In genomic region chr19:58573658-58574164, GRCh38 we compare ENCODE assay signal across 8 cellular contexts. TPM values are rescaled to one million over a fixed set of nuclear protein-coding genes. Genes with fewer than 3 reads are reported as not detected.
DNase-seq lines count a peak whose midpoint lies in the region; ATAC-seq, FAIRE-seq and TF ChIP-seq lines count a peak whose summit lies in the region.

No MANE protein-coding gene starts in this region.

- H4K8ac ChIP-seq in H1 (ENCODE audit: extremely low read depth, insufficient read depth, low read length) = no peak overlapping the region

- peak overlapping the region; percentile 86 for H3K4me2 ChIP-seq in OCI-LY1 (ENCODE audit: low read length)
- H3K4me2 ChIP-seq in H1 (ENCODE audit: insufficient read depth in 1 of 2, low read depth in 2 of 2, low read length in 2 of 2) = peak overlapping the region; percentile 63 to 72
- peak overlapping the region; percentile 83 for H3K4me2 ChIP-seq in neural progenitor cell

- TF ChIP-seq CTCF in CD14-positive monocyte (IDR thresholded peaks at IDR 0.05) (no peak), OCI-LY1 (IDR thresholded peaks at IDR 0.05; ENCODE audit: low read length) (no peak), H1 (IDR thresholded peaks at IDR 0.05; ENCODE audit: control extremely low read depth in 1 of 3, insufficient read depth in 1 of 3, low read depth in 1 of 3, low read length in 3 of 3) (no peak), neural progenitor cell (IDR thresholded peaks at IDR 0.05) (no peak)

- H2AK5ac ChIP-seq in H1 (ENCODE audit: low read depth, low read length) = no peak overlapping the region

- peak overlapping the region; percentile 65 for H3K4me3 ChIP-seq in OCI-LY1 (ENCODE audit: low read depth, low read length, poor library complexity, severe bottlenecking)
- H3K4me3 ChIP-seq in H1 (ENCODE audit: extremely low read depth in 1 of 4, insufficient read depth in 2 of 4, low read depth in 3 of 4, low read length in 4 of 4) = peak overlapping the region; percentile 20 to 87 (median 78); a peak in 7 of 8 replicates
- peak overlapping the region; percentile 66 for H3K4me3 ChIP-seq in neural progenitor cell

- H3K9me2 ChIP-seq in OCI-LY1 (ENCODE audit: low read depth, low read length) = no peaks in the 10 kb centered on the region

- intact Hi-C loops in CD14-positive monocyte (cut with micrococcal nuclease) = loop anchor here in 1 of 2 donors (1.0 to 2.0 kb wide), 2 partner anchors 14 to 55 kb away; partner anchors contain the start of gene ZBTB45

- peaks cover 38% of the 10 kb centered on the region for H3K4me1 ChIP-seq in OCI-LY1 (ENCODE audit: insufficient read depth, low read length, severe bottlenecking)
- peaks cover 0 to 11% (median 1%) of the 10 kb centered on the region in 4 experiments; a peak in 3 of 7 replicates for H3K4me1 ChIP-seq in H1 (replicated peaks in 1 of 4; ENCODE audit: control insufficient read depth in 3 of 4, insufficient read depth in 4 of 4, low read length in 3 of 4)
- peaks cover 14% of the 10 kb centered on the region for H3K4me1 ChIP-seq in neural progenitor cell

- H4K91ac ChIP-seq in H1 (replicated peaks; ENCODE audit: insufficient read length, low read length) = no peak overlapping the region

- H3K23me2 ChIP-seq in H1 (ENCODE audit: low read depth, low read length) = peaks cover 17% of the 10 kb centered on the region

- H3K18ac ChIP-seq in H1 (ENCODE audit: extremely low read depth, low read length) = no peak overlapping the region

- H3K27ac ChIP-seq in OCI-LY1 (ENCODE audit: low read depth, low read length, poor library complexity, severe bottlenecking) = peak overlapping the region; percentile 90
- H3K27ac ChIP-seq in H1 (ENCODE audit: low read depth, low read length) = no peak overlapping the region
- no peak overlapping the region for H3K27ac ChIP-seq in neural progenitor cell

- no peak overlapping the region for H3K56ac ChIP-seq in H1 (replicated peaks; ENCODE audit: insufficient read length, low read depth, low read length)

- H3K27ac Mint-ChIP-seq in CD14-positive monocyte = peak overlapping the region; percentile 100
- peak overlapping the region; percentile 100 for H3K27ac Mint-ChIP-seq in neural progenitor cell

- no peaks in the 10 kb centered on the region for H3K79me1 ChIP-seq in H1 (ENCODE audit: low read depth, low read length)

- no peak overlapping the region for H3K4ac ChIP-seq in H1 (replicated peaks; ENCODE audit: insufficient read length, low read depth, low read length)

- peak overlapping the region; percentile 11; the same call in 1 of the 2 replicates for H2BK5ac ChIP-seq in H1 (ENCODE audit: low read depth, low read length)

- H3K14ac ChIP-seq in H1 (ENCODE audit: insufficient read length) = no peak overlapping the region

- no peak overlapping the region for H2BK12ac ChIP-seq in H1 (ENCODE audit: low read depth, low read length)

- H3K27me3 Mint-ChIP-seq in CD14-positive monocyte (ENCODE audit: low read depth in 3 of 3) (peaks cover 0 to 6% (median 0%) of the 10 kb centered on the region in 3 donors), neural progenitor cell (ENCODE audit: insufficient read depth, low read depth) (peaks cover 7% of the 10 kb centered on the region)

- H3K36me3 Mint-ChIP-seq in CD14-positive monocyte (peaks cover 16 to 26% of the 10 kb centered on the region in 2 donors), neural progenitor cell (peaks cover 10% of the 10 kb centered on the region)

- no peak for TF ChIP-seq EP300 in H1 (IDR thresholded peaks at IDR 0.05; ENCODE audit: borderline replicate concordance in 1 of 2, low read depth in 2 of 2, low read length in 2 of 2)

- no peak overlapping the region for H2BK15ac ChIP-seq in H1 (ENCODE audit: low read length)

- no peak overlapping the region for H4K5ac ChIP-seq in H1 (ENCODE audit: insufficient read length, low read depth, low read length)

- peak overlapping the region; percentile 61 for H3K9ac ChIP-seq in OCI-LY1 (ENCODE audit: low read length)
- 0 out of 7 replicates have a peak overlapping the region, but pooled peaks of 1 of the 4 experiments have one; percentile 5 for H3K9ac ChIP-seq in H1 (replicated peaks in 1 of 4; ENCODE audit: extremely low read depth in 1 of 4, low read depth in 3 of 4, low read length in 3 of 4)
- no peak overlapping the region for H3K9ac ChIP-seq in neural progenitor cell

- peaks cover 34% of the 10 kb centered on the region for H3K4me1 Mint-ChIP-seq in CD14-positive monocyte
- H3K4me1 Mint-ChIP-seq in neural progenitor cell = peaks cover 31% of the 10 kb centered on the region

- POLR2A ChIA-PET in H1 (lab: Charles Lee; ENCODE audit: partially characterized antibody) = interaction anchor here (8.4 kb wide), 1 partner anchor 54 kb away, joined by 82 read pairs; the partner anchor contains the start of gene ZBTB45

- H3K36me3 ChIP-seq in OCI-LY1 (ENCODE audit: insufficient read depth, low read length) (peaks cover 17% of the 10 kb centered on the region; the same call in 1 of the 2 replicates), H1 (ENCODE audit: control insufficient read depth in 2 of 4, insufficient read depth in 4 of 4, low read length in 3 of 4) (peaks cover 2 to 6% (median 5%) of the 10 kb centered on the region in 4 experiments; a peak in 3 of 8 replicates), neural progenitor cell (no peaks in the 10 kb centered on the region)

- H3K9me3 Mint-ChIP-seq in CD14-positive monocyte (peaks cover 0 to 3% (median 0%) of the 10 kb centered on the region in 7 donors), neural progenitor cell (no peaks in the 10 kb centered on the region)

- H3K27me3 ChIP-seq in OCI-LY1 (ENCODE audit: insufficient read depth, low read length) (no peaks in the 10 kb centered on the region), H1 (replicated peaks in 1 of 4; ENCODE audit: control insufficient read depth in 3 of 4, extremely low read depth in 1 of 4, insufficient read depth in 3 of 4, low read length in 3 of 4) (no peaks in the 10 kb centered on the region), neural progenitor cell (no peaks in the 10 kb centered on the region)

- ATAC-seq in GM19328 (IDR thresholded peaks at IDR 0.05; ENCODE audit: unreplicated experiment) = no peak
- no peak for ATAC-seq in GM18907 (IDR thresholded peaks at IDR 0.05; ENCODE audit: unreplicated experiment)
- ATAC-seq in GM18520 (IDR thresholded peaks at IDR 0.05; ENCODE audit: unreplicated experiment) = no peak

- TF ChIP-seq POLR2A in H1 (IDR thresholded peaks at IDR 0.05; ENCODE audit: control extremely low read depth in 1 of 2, low read depth in 2 of 2, low read length in 2 of 2) = no peak

- H2AFZ ChIP-seq in OCI-LY1 (ENCODE audit: low read length) = no peak overlapping the region
- H2AFZ ChIP-seq in H1 (ENCODE audit: low read length) = no peak overlapping the region
- no peak overlapping the region for H2AFZ ChIP-seq in neural progenitor cell (replicated peaks)

- H2BK120ac ChIP-seq in H1 (replicated peaks; ENCODE audit: low read depth, low read length) = no peak overlapping the region

- peaks cover 5% of the 10 kb centered on the region; the same call in 1 of the 2 replicates for H3F3A ChIP-seq in OCI-LY1 (ENCODE audit: insufficient read depth, low read length)
- H3F3A ChIP-seq in neural progenitor cell (ENCODE audit: low read depth) = peaks cover 29% of the 10 kb centered on the region

- 12% methylated on average over 18 of the region's 20 CpGs; no CpG with 5 or more reads in 1 of the 2 experiments for WGBS in H1 (ENCODE audit: extremely low coverage in 1 of 2, insufficient coverage in 1 of 2, insufficient read length in 1 of 2, insufficient replicate concordance in 2 of 2, low coverage in 1 of 2, low lambda C conversion rate in 2 of 2, missing lambda C conversion rate in 1 of 2), 2 experiments

- H3K79me2 ChIP-seq in OCI-LY1 (ENCODE audit: insufficient read depth, low read length) (no peaks in the 10 kb centered on the region), H1 (ENCODE audit: control insufficient read depth in 1 of 2, insufficient read depth in 2 of 2, low read length in 2 of 2) (0 out of 4 replicates have a peak, but pooled peaks cover 0 to 3% of the 10 kb centered on the region in 2 experiments), neural progenitor cell (ENCODE audit: low read depth) (peaks cover 29% of the 10 kb centered on the region)

- no peak for FAIRE-seq in H1 (lab: Jason Lieb, UNC)

- H4K20me1 ChIP-seq in OCI-LY1 (ENCODE audit: insufficient read depth, low read length) = no peaks in the 10 kb centered on the region
- peaks cover 0 to 6% of the 10 kb centered on the region in 2 experiments for H4K20me1 ChIP-seq in H1 (replicated peaks in 1 of 2; ENCODE audit: control insufficient read depth in 1 of 2, insufficient read depth in 2 of 2, low read length in 2 of 2)
- H4K20me1 ChIP-seq in neural progenitor cell (ENCODE audit: low read depth) = no peaks in the 10 kb centered on the region

- H3K23ac ChIP-seq in H1 (ENCODE audit: insufficient read length) = no peak overlapping the region

- no peak for TF ChIP-seq RAD21 in H1 (IDR thresholded peaks at IDR 0.05 in 1 of 2, conservative IDR thresholded peaks at IDR 0.05 in 1 of 2; ENCODE audit: low read depth in 2 of 2, low read length in 2 of 2)

- H3K4me3 Mint-ChIP-seq in CD14-positive monocyte (peak overlapping the region; percentile 91 to 99), neural progenitor cell (peak overlapping the region; percentile 98)

- CTCF ChIA-PET in H1 (lab: Charles Lee; ENCODE audit: partially characterized antibody) = no interaction called here

- H2BK20ac ChIP-seq in H1 (ENCODE audit: low read length) = no peak overlapping the region

- DNase-seq in CD14-positive monocyte (ENCODE audit: low spot score) (no peak), H1 (ENCODE audit: low read depth in 1 of 2, low spot score in 2 of 2) (no peak), neural progenitor cell (ENCODE audit: low spot score) (no peak)
- DNase-seq in activated effector memory CD4-positive, alpha-beta T cell treated with anti-CD3 and anti-CD28 coated beads, Interleukin-2, amount 50 U/mL, for 16 hours = no peak

- H3K9me3 ChIP-seq in OCI-LY1 (ENCODE audit: low read length) = no peaks in the 10 kb centered on the region
- no peaks in the 10 kb centered on the region for H3K9me3 ChIP-seq in H1 (ENCODE audit: insufficient read depth in 2 of 2, low read depth in 1 of 2, low read length in 1 of 2)
- no peaks in the 10 kb centered on the region for H3K9me3 ChIP-seq in neural progenitor cell (ENCODE audit: low read depth)

RNA-seq across cellular contexts. Expression of gene MZF1, which starts 0.6 kb away (rescaled TPM):
- polyA plus RNA-seq in CD14-positive monocyte = 1 to 10 TPM; 1.6 to 1.7 TPM
- 15.2 and 15.5 TPM in 2 replicates for total RNA-seq in H1 (2021; fragmentation: NEBNext Ultra II Directional; extraction: Animal tissue kit (Norgen Biotek cat#: 25700))
- polyA plus RNA-seq in H1 (2011; rRNA removed) = 25.0 and 38.0 TPM in 2 replicates
- 32.4 TPM for polyA plus RNA-seq in H1 (2011; cell fraction: cytosol; rRNA removed)
- 116 TPM for polyA plus RNA-seq in H1 (2011; cell fraction: nucleus; rRNA removed)
- polyA plus RNA-seq in H1 (2012, experiment 1 of 2) = 14.1 to 20.3 TPM (median 17.2 TPM) in 4 replicates
- 11.9 TPM for polyA plus RNA-seq in H1 (2012, experiment 2 of 2)
- polyA plus RNA-seq in H1 (2013, experiment 1 of 2) = 12.7 TPM
- polyA plus RNA-seq in H1 (2013, experiment 2 of 2) = 9.5 TPM
- polyA minus RNA-seq in H1 (2011; rRNA and poly(A)+ RNA removed) = 10.4 and 16.7 TPM in 2 replicates
- polyA minus RNA-seq in H1 (2011; cell fraction: cytosol; rRNA and poly(A)+ RNA removed) = 14.9 TPM
- polyA minus RNA-seq in H1 (2011; cell fraction: nucleus; rRNA and poly(A)+ RNA removed) = 23.9 TPM
- total RNA-seq in neural progenitor cell (ENCODE audit: low replicate concordance) = 8.4 and 32.3 TPM in 2 replicates

RNA-seq across cellular contexts. Expression of gene UBE2M, which starts 15.3 kb away (rescaled TPM):
- polyA plus RNA-seq in CD14-positive monocyte = 10 to 100 TPM in 1 of 2 donors, 1 to 10 TPM in 1; 7.8 to 14.3 TPM
- total RNA-seq in H1 (2021; fragmentation: NEBNext Ultra II Directional; extraction: Animal tissue kit (Norgen Biotek cat#: 25700)) = 114 and 119 TPM in 2 replicates
- polyA plus RNA-seq in H1 (2011; rRNA removed) = 91.8 and 93.8 TPM in 2 replicates
- polyA plus RNA-seq in H1 (2011; cell fraction: cytosol; rRNA removed) = 82.4 TPM
- 91.5 TPM for polyA plus RNA-seq in H1 (2011; cell fraction: nucleus; rRNA removed)
- 95.9 to 118 TPM (median 107 TPM) in 4 replicates for polyA plus RNA-seq in H1 (2012, experiment 1 of 2)
- 85.0 TPM for polyA plus RNA-seq in H1 (2012, experiment 2 of 2)
- polyA plus RNA-seq in H1 (2013, experiment 1 of 2) = 86.6 TPM
- 85.7 TPM for polyA plus RNA-seq in H1 (2013, experiment 2 of 2)
- polyA minus RNA-seq in H1 (2011; rRNA and poly(A)+ RNA removed) = 67.7 and 82.2 TPM in 2 replicates
- 50.6 TPM for polyA minus RNA-seq in H1 (2011; cell fraction: cytosol; rRNA and poly(A)+ RNA removed)
- 69.7 TPM for polyA minus RNA-seq in H1 (2011; cell fraction: nucleus; rRNA and poly(A)+ RNA removed)
- total RNA-seq in neural progenitor cell (ENCODE audit: low replicate concordance) = 59.3 and 73.3 TPM in 2 replicates

RNA-seq across cellular contexts. Expression of gene CHMP2A, which starts 18.8 kb away (rescaled TPM):
- 100 to 1,000 TPM; 290 to 323 TPM for polyA plus RNA-seq in CD14-positive monocyte
- 70.0 and 75.8 TPM in 2 replicates for total RNA-seq in H1 (2021; fragmentation: NEBNext Ultra II Directional; extraction: Animal tissue kit (Norgen Biotek cat#: 25700))
- polyA plus RNA-seq in H1 (2011; rRNA removed) = 115 and 132 TPM in 2 replicates
- polyA plus RNA-seq in H1 (2011; cell fraction: cytosol; rRNA removed) = 180 TPM
- polyA plus RNA-seq in H1 (2011; cell fraction: nucleus; rRNA removed) = 98.9 TPM
- polyA plus RNA-seq in H1 (2012, experiment 1 of 2) = 105 to 150 TPM (median 138 TPM) in 4 replicates
- polyA plus RNA-seq in H1 (2012, experiment 2 of 2) = 99.5 TPM
- 83.2 TPM for polyA plus RNA-seq in H1 (2013, experiment 1 of 2)
- polyA plus RNA-seq in H1 (2013, experiment 2 of 2) = 87.1 TPM
- 83.8 and 85.2 TPM in 2 replicates for polyA minus RNA-seq in H1 (2011; rRNA and poly(A)+ RNA removed)
- 70.9 TPM for polyA minus RNA-seq in H1 (2011; cell fraction: cytosol; rRNA and poly(A)+ RNA removed)
- polyA minus RNA-seq in H1 (2011; cell fraction: nucleus; rRNA and poly(A)+ RNA removed) = 34.6 TPM
- 141 and 148 TPM in 2 replicates for total RNA-seq in neural progenitor cell (ENCODE audit: low replicate concordance)

RNA-seq across cellular contexts. Expression of gene TRIM28, which starts 29.8 kb away (rescaled TPM):
- polyA plus RNA-seq in CD14-positive monocyte (10 to 100 TPM; 16.2 to 35.0 TPM), H1 (2011; rRNA removed) (1,442 and 2,243 TPM in 2 replicates)
- total RNA-seq in H1 (2021; fragmentation: NEBNext Ultra II Directional; extraction: Animal tissue kit (Norgen Biotek cat#: 25700)) = 1,398 and 1,433 TPM in 2 replicates
- polyA plus RNA-seq in H1 (2011; cell fraction: cytosol; rRNA removed) = 1,009 TPM
- 3,768 TPM for polyA plus RNA-seq in H1 (2011; cell fraction: nucleus; rRNA removed)
- polyA plus RNA-seq in H1 (2012, experiment 1 of 2) = 1,824 to 2,237 TPM (median 2,041 TPM) in 4 replicates
- 2,033 TPM for polyA plus RNA-seq in H1 (2012, experiment 2 of 2)
- polyA plus RNA-seq in H1 (2013, experiment 1 of 2) = 913 TPM
- polyA plus RNA-seq in H1 (2013, experiment 2 of 2) = 805 TPM
- 3,393 and 4,202 TPM in 2 replicates for polyA minus RNA-seq in H1 (2011; rRNA and poly(A)+ RNA removed)
- 1,842 TPM for polyA minus RNA-seq in H1 (2011; cell fraction: cytosol; rRNA and poly(A)+ RNA removed)
- polyA minus RNA-seq in H1 (2011; cell fraction: nucleus; rRNA and poly(A)+ RNA removed) = 1,128 TPM
- 390 and 678 TPM in 2 replicates for total RNA-seq in neural progenitor cell (ENCODE audit: low replicate concordance)

RNA-seq across cellular contexts. Expression of gene ZBTB45, which starts 54.1 kb away (rescaled TPM):
- 1 to 10 TPM; 2.2 to 2.6 TPM for polyA plus RNA-seq in CD14-positive monocyte
- total RNA-seq in H1 (2021; fragmentation: NEBNext Ultra II Directional; extraction: Animal tissue kit (Norgen Biotek cat#: 25700)) = 16.9 and 17.3 TPM in 2 replicates
- polyA plus RNA-seq in H1 (2011; rRNA removed) = 17.2 and 31.4 TPM in 2 replicates
- polyA plus RNA-seq in H1 (2011; cell fraction: cytosol; rRNA removed) = 10.8 TPM
- polyA plus RNA-seq in H1 (2011; cell fraction: nucleus; rRNA removed) = 18.7 TPM
- 8.9 to 18.6 TPM (median 17.5 TPM) in 4 replicates for polyA plus RNA-seq in H1 (2012, experiment 1 of 2)
- 13.2 TPM for polyA plus RNA-seq in H1 (2012, experiment 2 of 2)
- 12.5 TPM for polyA plus RNA-seq in H1 (2013, experiment 1 of 2)
- polyA plus RNA-seq in H1 (2013, experiment 2 of 2) = 13.1 TPM
- 5.0 and 5.1 TPM in 2 replicates for polyA minus RNA-seq in H1 (2011; rRNA and poly(A)+ RNA removed)
- 10.1 TPM for polyA minus RNA-seq in H1 (2011; cell fraction: cytosol; rRNA and poly(A)+ RNA removed)
- 18.1 TPM for polyA minus RNA-seq in H1 (2011; cell fraction: nucleus; rRNA and poly(A)+ RNA removed)
- total RNA-seq in neural progenitor cell (ENCODE audit: low replicate concordance) = 2.2 and 12.8 TPM in 2 replicates
